Comparison of ENCODE assay signal across 9 cellular contexts in the genomic region with DNA sequence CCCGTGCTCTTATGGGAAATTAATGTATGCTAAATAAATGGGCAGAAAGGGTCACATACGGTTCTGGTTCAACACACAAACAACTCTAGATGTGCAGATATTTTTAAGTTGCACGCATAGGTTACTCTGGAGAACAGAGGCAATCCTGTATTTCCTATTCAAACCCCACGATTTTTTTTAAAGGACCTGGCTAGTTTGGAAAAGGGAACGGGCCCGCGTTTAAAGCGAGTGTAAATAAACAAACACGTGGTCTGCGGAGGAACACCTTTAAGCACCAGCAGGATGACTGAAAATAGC. TPM values are rescaled to one million over a fixed set of nuclear protein-coding genes. Genes with fewer than 3 reads are reported as not detected.
A peak's percentile ranks its signal among the peaks of the same experiment; 100 is the strongest.
DNase-seq lines count a peak whose midpoint lies in the region; ATAC-seq and TF ChIP-seq lines count a peak whose summit lies in the region.
"Had no signal": no experiment of that assay in that cellular context is flagged by ENCODE, and none has a peak within 500 bp of the region (broad histone marks: within the 10 kb centered on the region; RNA-seq: fewer than 3 reads in every experiment).

No MANE protein-coding gene starts in this region.

- TF ChIP-seq EP300 in esophagus muscularis mucosa (IDR thresholded peaks at IDR 0.05) = no peak

- ATAC-seq in GM18502 (IDR thresholded peaks at IDR 0.05; ENCODE audit: poor library complexity, unreplicated experiment) = peak; percentile 29
- ATAC-seq in HG02623 (IDR thresholded peaks at IDR 0.05; ENCODE audit: unreplicated experiment) = peak; percentile 2

- H3K4me1 ChIP-seq in esophagus muscularis mucosa (peaks cover 12 to 35% (median 32%) of the 10 kb centered on the region in 4 donors), prostate gland (replicated peaks) (peaks cover 5% of the 10 kb centered on the region)

- no peaks in the 10 kb centered on the region for H3K27me3 ChIP-seq in esophagus muscularis mucosa
- H3K27me3 ChIP-seq in prostate gland (replicated peaks; ENCODE audit: insufficient read depth) = no peaks in the 10 kb centered on the region

- TF ChIP-seq POLR2A in esophagus muscularis mucosa (IDR thresholded peaks at IDR 0.05; ENCODE audit: low read depth) (no peak), prostate gland (IDR thresholded peaks at IDR 0.05) (no peak)

- H3K27ac ChIP-seq in esophagus muscularis mucosa (replicated peaks in 1 of 4) (peak overlapping the region; percentile 79 to 88 (median 84)), prostate gland (peak overlapping the region; percentile 70 to 81)

- peaks cover 13 to 42% (median 33%) of the 10 kb centered on the region in 4 donors for H3K36me3 ChIP-seq in esophagus muscularis mucosa
- H3K36me3 ChIP-seq in prostate gland = peaks cover 0 to 3% of the 10 kb centered on the region in 2 donors

- H3K4me3 ChIP-seq in esophagus muscularis mucosa = peak overlapping the region; percentile 70 to 80 (median 74)
- H3K4me3 ChIP-seq in prostate gland = peak overlapping the region; percentile 75 to 81

- intact Hi-C loops in esophagus muscularis mucosa (cut with DNase I) (no loop called here), prostate gland (cut with DNase I) (loop anchor here (10.0 kb wide), 1 partner anchor 308 kb away; no protein-coding TSS in a partner anchor)

- DNase-seq in RKO (ENCODE audit: low spot score) (peak; percentile 69), esophagus muscularis mucosa (ENCODE audit: extremely low spot score) (no peak), prostate gland (ENCODE audit: low spot score) (no peak), epidermal melanocyte (ENCODE audit: insufficient read length, low spot score) (no peak), NCI-H1930 (lab: John Stamatoyannopoulos, UW) (no peak), H4 (ENCODE audit: low spot score) (no peak)

- 0% methylated on average over 10 of the region's 10 CpGs for WGBS in esophagus muscularis mucosa
- WGBS in prostate gland = 0% methylated on average over 10 of the region's 10 CpGs

- TF ChIP-seq CTCF in esophagus muscularis mucosa (IDR thresholded peaks at IDR 0.05) (no peak), prostate gland (IDR thresholded peaks at IDR 0.05) (no peak)

- H3K9me3 ChIP-seq in esophagus muscularis mucosa (no peaks in the 10 kb centered on the region), prostate gland (no peaks in the 10 kb centered on the region)

RNA-seq across cellular contexts. Expression of gene MRE11, which starts 0.6 kb away (rescaled TPM):
- 10 to 100 TPM in 3 of 4 donors, 1 to 10 TPM in 1; 9.9 to 12.9 (median 11.2) TPM for total RNA-seq in esophagus muscularis mucosa
- total RNA-seq in prostate gland = 10 to 100 TPM; 12.3 to 14.1 TPM
- total RNA-seq in H4 (2014; rRNA removed; shearing (Covaris generic)) = 22.9 and 30.9 TPM in 2 replicates

RNA-seq across cellular contexts. Expression of gene ANKRD49, which starts 0.7 kb away (rescaled TPM):
- total RNA-seq in esophagus muscularis mucosa = 10 to 100 TPM; 16.2 to 20.8 (median 18.0) TPM
- total RNA-seq in prostate gland = 10 to 100 TPM; 11.6 to 15.6 TPM
- 7.9 and 13.3 TPM in 2 replicates for total RNA-seq in H4 (2014; rRNA removed; shearing (Covaris generic))

RNA-seq across cellular contexts. Expression of gene C11orf97, which starts 19.2 kb away (rescaled TPM):
- not detected for total RNA-seq in esophagus muscularis mucosa
- total RNA-seq in prostate gland = not detected
- total RNA-seq in H4 (2014; rRNA removed; shearing (Covaris generic)) = not detected in 2 replicates
- total RNA-seq: subcutaneous adipose tissue had no signal

RNA-seq across cellular contexts. Expression of gene FUT4, which starts 50.6 kb away (rescaled TPM):
- total RNA-seq in esophagus muscularis mucosa (1 to 10 TPM; 5.5 to 8.8 (median 7.2) TPM), prostate gland (1 to 10 TPM; 5.2 to 6.5 TPM)
- not detected in 2 replicates for total RNA-seq in H4 (2014; rRNA removed; shearing (Covaris generic))
